ENCODE assay signal across 8 cellular contexts in genomic region chr17:77088455-77089117, GRCh38. TPM values are rescaled to one million over a fixed set of nuclear protein-coding genes. Genes with fewer than 3 reads are reported as not detected.
DNase-seq lines count a peak whose midpoint lies in the region; ATAC-seq, FAIRE-seq and TF ChIP-seq lines count a peak whose summit lies in the region.

No MANE protein-coding gene starts in this region.

- H3K36me3 ChIP-seq in heart right ventricle: peaks cover 0 to 41% (median 23%) of the 10 kb centered on the region in 9 donors
- peaks cover 4 to 38% (median 16%) of the 10 kb centered on the region in 4 donors for H3K36me3 ChIP-seq in upper lobe of left lung

- H3K4me1 ChIP-seq in heart right ventricle: peaks cover 11 to 52% (median 45%) of the 10 kb centered on the region in 9 donors
- peaks cover 39 to 52% (median 45%) of the 10 kb centered on the region in 4 donors for H3K4me1 ChIP-seq in upper lobe of left lung

- peak; percentile 96 for FAIRE-seq in GM12891 (lab: Jason Lieb, UNC)

- H3K27me3 ChIP-seq in heart right ventricle (no peaks in the 10 kb centered on the region), upper lobe of left lung (no peaks in the 10 kb centered on the region)

- H3K9me3 ChIP-seq in heart right ventricle: no peaks in the 10 kb centered on the region
- H3K9me3 ChIP-seq in upper lobe of left lung: no peaks in the 10 kb centered on the region

- TF ChIP-seq POLR2A in GM12891 (IDR thresholded peaks at IDR 0.05; ENCODE audit: low read depth, low read length) (peak; percentile 92), upper lobe of left lung (IDR thresholded peaks at IDR 0.05) (peak in 3 of 4 donors; percentile 46 to 85 (median 77))

- DNase-seq in GM12891 (ENCODE audit: insufficient read length, low spot score) (peak; percentile 79), NCI-H1417 treated with DMSO at 0.1 percent for 48 hours (lab: John Stamatoyannopoulos, UW) (peak; percentile 78), SW 1271 (lab: John Stamatoyannopoulos, UW) (peak; percentile 94 to 96), heart right ventricle (peak; percentile 90 to 97), posterior cingulate gyrus (peak; percentile 85 to 98 (median 93)), upper lobe of left lung (peak; percentile 92 to 95)

- TF ChIP-seq EP300 in upper lobe of left lung (IDR thresholded peaks at IDR 0.05): peak in 2 of 4 donors; percentile 87 to 92

- ATAC-seq in HG02798 (IDR thresholded peaks at IDR 0.05; ENCODE audit: poor library complexity, unreplicated experiment) (peak; percentile 91), heart right ventricle (peak; percentile 92 to 98 (median 96)), upper lobe of left lung (ENCODE audit: low FRiP score in 2 of 2) (peak; percentile 94 to 98)

- peak overlapping the region; percentile 39 to 93 (median 72) for H3K4me3 ChIP-seq in heart right ventricle
- H3K4me3 ChIP-seq in upper lobe of left lung: peak overlapping the region; percentile 61 to 84 (median 82)

- intact Hi-C loops in heart right ventricle (cut with DNase I): loop anchor here in 4 of 10 donors (2.0 to 10.0 kb wide), 4 partner anchors 52 to 406 kb away; partner anchors contain the start of gene SEC14L1 (in 2 of the 4)
- intact Hi-C loops in posterior cingulate gyrus (cut with DNase I): loop anchor here (2.0 kb wide), 1 partner anchor 52 kb away; the partner anchor contains the start of gene SEC14L1

- TF ChIP-seq CTCF in heart right ventricle (IDR thresholded peaks at IDR 0.05) (peak; percentile 46 to 95 (median 82)), upper lobe of left lung (IDR thresholded peaks at IDR 0.05) (peak; percentile 76 to 97 (median 86))

- H3K27ac ChIP-seq in adipose tissue (ENCODE audit: low read depth, low read length) (peak overlapping the region; percentile 82), heart right ventricle (peak overlapping the region; percentile 49 to 96 (median 92)), upper lobe of left lung (peak overlapping the region; percentile 93 to 97 (median 94))

- 0 to 1% (median 0%) methylated on average over 39 to 40 of the region's 40 CpGs for WGBS in adipose tissue, 3 donors
- WGBS in heart right ventricle, 2 donors: 0 to 2% methylated on average over 40 of the region's 40 CpGs
- WGBS in upper lobe of left lung, 2 donors: 1% methylated on average over 7 to 38 of the region's 40 CpGs

TF ChIP-seq in GM12891, 5 proteins besides CTCF, POLR2A, EP300 and RAD21:
- TF ChIP-seq SPI1 (IDR thresholded peaks at IDR 0.05; ENCODE audit: low read depth, low read length): peak; percentile 58; the same call in 1 of the 2 replicates
- peak; percentile 94 for TF ChIP-seq POLR2AphosphoS5 (IDR thresholded peaks at IDR 0.05; ENCODE audit: low read depth, low read length)
- TF ChIP-seq POU2F2 (IDR thresholded peaks at IDR 0.05; ENCODE audit: low read depth, low read length): peak; percentile 72
- no peak for TF ChIP-seq PAX5 (IDR thresholded peaks at IDR 0.05; ENCODE audit: insufficient read depth, low read length, severe bottlenecking)
- peak; percentile 89 for TF ChIP-seq TAF1 (IDR thresholded peaks at IDR 0.05; ENCODE audit: low read depth, low read length)
TF ChIP-seq in GM12891: peak in this region for 4.

RNA-seq across cellular contexts. Expression of gene SEC14L1, which starts 52.2 kb away (rescaled TPM):
- polyA plus RNA-seq in GM12891 (2012; ENCODE audit: low read depth, missing spikeins): 37.0 TPM
- polyA plus RNA-seq in adipose tissue (10 to 100 TPM; 19.2 to 64.2 (median 58.4) TPM), heart right ventricle (10 to 100 TPM; 36.1 to 42.3 TPM)
- total RNA-seq in heart right ventricle (10 to 100 TPM; 38.7 to 88.8 (median 55.3) TPM), upper lobe of left lung (100 to 1,000 TPM; 100 to 291 (median 145) TPM)

Comparison
In these comparisons a context has a peak if more than half of its experiments do, and no peak if none do; other contexts are left out.
1. Peak in every context shown above with its lines: DNase-seq, ATAC-seq, H3K4me3 ChIP-seq and H3K27ac ChIP-seq.